In genomic region chr5:43216941-43217340, GRCh38 we compare ENCODE assay signal across 3 cellular contexts.
"Had no signal": no experiment of that assay in that cellular context is flagged by ENCODE, and none has a peak within 500 bp of the region (broad histone marks: within the 10 kb centered on the region; RNA-seq: fewer than 3 reads in every experiment).

No MANE protein-coding gene starts in this region.

- DNase-seq: GDM1, GF-D8 had no signal

- H3K4me3 ChIP-seq: GM12878 had no signal
